In genomic region chr5:147559725-147560124, GRCh38 we compare ENCODE assay signal across 16 cellular contexts.
DNase-seq lines count a peak whose midpoint lies in the region; ATAC-seq and TF ChIP-seq lines count a peak whose summit lies in the region.
"Had no signal": no experiment of that assay in that cellular context is flagged by ENCODE, and none has a peak within 500 bp of the region (broad histone marks: within the 10 kb centered on the region; RNA-seq: fewer than 3 reads in every experiment).

No MANE protein-coding gene starts in this region.

- no peaks in the 10 kb centered on the region for H3K27me3 ChIP-seq in iPS-18a (ENCODE audit: control insufficient read depth, insufficient read depth, low read length)

- H3K4me3 ChIP-seq in AG10803 (ENCODE audit: low read length) (no peak overlapping the region), HFF-Myc (replicated peaks; ENCODE audit: low read depth, low read length) (no peak overlapping the region), iPS-18a (ENCODE audit: low read length) (peak overlapping the region; percentile 60)
- H3K4me3 ChIP-seq: lower lobe of right lung had no signal

- TF ChIP-seq CTCF in AG10803 (conservative IDR thresholded peaks at IDR 0.05; ENCODE audit: low read length): peak; percentile 52
- peak; percentile 17 for TF ChIP-seq CTCF in HFF-Myc (IDR thresholded peaks at IDR 0.05; ENCODE audit: low read depth, low read length, missing control alignments)

- peak overlapping the region; percentile 70 for H3K9ac ChIP-seq in iPS-18a (ENCODE audit: low read length)

- no peaks in the 10 kb centered on the region for H3K9me3 ChIP-seq in iPS-18a (ENCODE audit: control insufficient read depth, low read depth, low read length)
- H3K9me3 ChIP-seq: lower lobe of right lung had no signal

- H3K27ac ChIP-seq in iPS-18a (ENCODE audit: low read length): no peak overlapping the region
- H3K27ac ChIP-seq: lower lobe of right lung had no signal

- ATAC-seq in HG02798 (IDR thresholded peaks at IDR 0.05; ENCODE audit: poor library complexity, unreplicated experiment) (no peak), GM21423 (IDR thresholded peaks at IDR 0.05; ENCODE audit: unreplicated experiment) (no peak), GM18861 (IDR thresholded peaks at IDR 0.05; ENCODE audit: unreplicated experiment) (no peak), HG03439 (IDR thresholded peaks at IDR 0.05; ENCODE audit: unreplicated experiment) (no peak)
- ATAC-seq: lower lobe of right lung, Panc1 had no signal

- H3K36me3 ChIP-seq in iPS-18a (ENCODE audit: control insufficient read depth, low read depth, low read length): peaks cover 25% of the 10 kb centered on the region
- H3K36me3 ChIP-seq: lower lobe of right lung had no signal

- peaks cover 37% of the 10 kb centered on the region for H3K4me1 ChIP-seq in iPS-18a (ENCODE audit: control insufficient read depth, low read depth, low read length)

- DNase-seq in AG10803 (ENCODE audit: low read depth) (peak; percentile 25), HFF-Myc (ENCODE audit: extremely low read depth, low read depth) (no peak), astrocyte of the hippocampus (ENCODE audit: low read depth, low spot score) (peak; percentile 78)
- DNase-seq: activated T-cell treated with anti-CD3 and anti-CD28 coated beads, Interleukin-2, amount 50 U/mL, for 48 hours; C1 segment of cervical spinal cord; effector CD4-positive, alpha-beta T cell; GOT3; lower lobe of right lung; NCI-H510A; stimulated activated naive CD4-positive, alpha-beta T cell treated with Interleukin-2 at 50 U/mL for 16 hours had no signal
